In the genomic region with DNA sequence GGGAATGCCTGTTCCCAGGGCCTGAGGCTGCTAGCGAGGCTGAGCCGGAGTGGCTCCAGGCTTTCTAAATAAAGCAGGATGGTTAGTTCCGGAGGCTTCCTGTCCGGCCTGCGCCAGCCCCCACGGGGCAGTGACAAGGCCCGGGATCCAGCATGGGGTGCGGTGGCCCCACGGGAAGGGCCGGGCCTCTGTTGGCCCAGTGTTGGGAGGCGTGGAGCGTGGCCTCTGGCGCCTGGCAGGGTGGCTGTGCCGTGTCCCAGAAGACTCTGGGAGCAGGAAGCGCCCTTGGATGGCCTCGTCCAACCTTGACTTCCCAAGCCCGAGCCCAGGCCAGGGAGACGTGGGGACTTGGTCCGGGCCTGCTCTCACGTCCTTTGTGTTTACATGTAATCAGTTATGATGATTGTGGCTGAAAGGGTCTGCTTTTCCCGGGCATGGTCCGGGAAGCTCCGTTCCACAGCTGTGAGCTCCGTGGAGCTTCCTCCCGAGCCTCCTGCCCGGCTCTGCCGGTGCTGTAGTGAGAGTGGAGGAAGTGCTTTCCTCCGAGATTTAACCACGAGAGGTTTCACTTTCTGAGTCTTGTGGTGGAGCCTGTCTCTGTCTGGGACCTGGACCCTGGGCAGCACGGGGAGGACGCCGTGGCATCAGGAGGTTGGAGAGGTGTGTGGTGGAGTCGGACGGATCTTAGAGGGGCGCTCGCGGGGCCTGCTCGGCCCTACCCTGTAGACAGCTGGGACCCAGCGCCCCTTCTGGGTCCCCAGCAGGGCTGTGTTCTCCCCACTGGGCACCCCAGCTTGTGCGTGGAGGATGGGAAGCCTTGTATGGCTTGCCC, we compare ENCODE assay signal across 8 cellular contexts. TPM values are rescaled to one million over a fixed set of nuclear protein-coding genes. Genes with fewer than 3 reads are reported as not detected.
A peak's percentile ranks its signal among the peaks of the same experiment; 100 is the strongest.
DNase-seq lines count a peak whose midpoint lies in the region; ATAC-seq and TF ChIP-seq lines count a peak whose summit lies in the region.

No MANE protein-coding gene starts in this region.

- H2AK5ac ChIP-seq in trophoblast cell (ENCODE audit: low read length), result no peak overlapping the region

- POLR2A ChIA-PET in CD8-positive, alpha-beta T cell (lab: Charles Lee), result no interaction called here

- H3K18ac ChIP-seq in trophoblast cell (ENCODE audit: low read length), result no peak overlapping the region

- no peak overlapping the region for H2BK5ac ChIP-seq in trophoblast cell (ENCODE audit: low read depth, low read length, poor library complexity)

- H3K9me3 ChIP-seq in CD8-positive, alpha-beta T cell (ENCODE audit: low read length), result no peaks in the 10 kb centered on the region
- H3K9me3 ChIP-seq in trophoblast cell (ENCODE audit: insufficient read depth, low read depth, low read length), result peaks cover 3% of the 10 kb centered on the region

- no peak overlapping the region for H3K23ac ChIP-seq in trophoblast cell (ENCODE audit: low read length)

- no peak overlapping the region for H2BK12ac ChIP-seq in trophoblast cell (ENCODE audit: low read length)

- H3K9ac ChIP-seq in trophoblast cell (ENCODE audit: low read length), result no peak overlapping the region

- H3K27me3 Mint-ChIP-seq in CD8-positive, alpha-beta T cell (ENCODE audit: low read depth), result peaks cover 6% of the 10 kb centered on the region

- H3K4me1 Mint-ChIP-seq in CD8-positive, alpha-beta T cell (ENCODE audit: low read depth), result peaks cover 26% of the 10 kb centered on the region

- DNase-seq in CD8-positive, alpha-beta T cell, result peak in 1 of 7 experiments; percentile 22
- DNase-seq in fibroblast of villous mesenchyme (ENCODE audit: low read depth) (peak; percentile 50), trophoblast cell (no peak), DMS 273 (lab: John Stamatoyannopoulos, UW; ENCODE audit: unreplicated experiment) (no peak)

- H3K36me3 ChIP-seq in CD8-positive, alpha-beta T cell (ENCODE audit: insufficient read depth, low read length), result no peaks in the 10 kb centered on the region
- H3K36me3 ChIP-seq in trophoblast cell (ENCODE audit: control insufficient read depth in 1 of 2, insufficient read depth in 2 of 2, low read length in 2 of 2), result peaks cover 0 to 5% of the 10 kb centered on the region in 2 experiments

- no peak overlapping the region for H3K27ac ChIP-seq in CD8-positive, alpha-beta T cell (ENCODE audit: low read depth, low read length)
- no peak overlapping the region for H3K27ac ChIP-seq in trophoblast cell (ENCODE audit: low read depth, low read length)

- H3K4me3 ChIP-seq in CD8-positive, alpha-beta T cell (ENCODE audit: low read depth, low read length), result peak overlapping the region; percentile 13
- peak overlapping the region; percentile 20; the same call in 1 of the 2 replicates for H3K4me3 ChIP-seq in WI38 (ENCODE audit: low read depth, low read length)
- H3K4me3 ChIP-seq in fibroblast of villous mesenchyme (ENCODE audit: low read depth, low read length), result peak overlapping the region; percentile 51
- no peak overlapping the region for H3K4me3 ChIP-seq in trophoblast cell (ENCODE audit: low read depth, low read length)

- ATAC-seq in CD8-positive, alpha-beta T cell, result no peak
- ATAC-seq in HG03457 (IDR thresholded peaks at IDR 0.05; ENCODE audit: unreplicated experiment), result no peak
- ATAC-seq in HG02678 (IDR thresholded peaks at IDR 0.05; ENCODE audit: unreplicated experiment), result no peak
- no peak for ATAC-seq in HG03039 (IDR thresholded peaks at IDR 0.05; ENCODE audit: unreplicated experiment)

- H3K27ac Mint-ChIP-seq in CD8-positive, alpha-beta T cell, result peak overlapping the region; percentile 8

- no peak overlapping the region for H4K12ac ChIP-seq in trophoblast cell (ENCODE audit: low read depth, low read length)

- no peak overlapping the region for H4K8ac ChIP-seq in trophoblast cell (ENCODE audit: low read depth, low read length)

- H3K79me2 ChIP-seq in trophoblast cell (ENCODE audit: control insufficient read depth, insufficient read depth, low read length, poor library complexity), result peaks cover 37% of the 10 kb centered on the region

- H2AFZ ChIP-seq in trophoblast cell (ENCODE audit: insufficient read depth, low read length, poor library complexity), result no peak overlapping the region

- no CpG with 5 or more reads among the region's 40 CpGs for WGBS in trophoblast cell (ENCODE audit: extremely low coverage, insufficient coverage, insufficient read length)

- peak overlapping the region; percentile 65 for H3K4ac ChIP-seq in trophoblast cell (ENCODE audit: low read depth, low read length)

- H2BK120ac ChIP-seq in trophoblast cell (ENCODE audit: insufficient read depth, low read length, poor library complexity), result no peak overlapping the region

- peaks cover 5% of the 10 kb centered on the region for H3K79me1 ChIP-seq in trophoblast cell (ENCODE audit: low read length)

- H4K91ac ChIP-seq in trophoblast cell (ENCODE audit: low read depth, low read length), result no peak overlapping the region

- CTCF ChIA-PET in CD8-positive, alpha-beta T cell (lab: Charles Lee), result interaction anchor here (2.0 to 4.8 kb wide), 3 partner anchors 9 to 136 kb away, joined by 7 to 29 read pairs (median 23); no protein-coding TSS in a partner anchor

- H3K4me2 ChIP-seq in trophoblast cell (ENCODE audit: low read length), result no peak overlapping the region

- TF ChIP-seq CTCF in CD8-positive, alpha-beta T cell (IDR thresholded peaks at IDR 0.05), result no peak
- TF ChIP-seq CTCF in WI38 (IDR thresholded peaks at IDR 0.05; ENCODE audit: low read depth, low read length) (no peak), fibroblast of villous mesenchyme (IDR thresholded peaks at IDR 0.05; ENCODE audit: insufficient read depth, low read depth, low read length) (no peak)

- H3K9me3 Mint-ChIP-seq in CD8-positive, alpha-beta T cell, result no peaks in the 10 kb centered on the region

- H3K4me3 Mint-ChIP-seq in CD8-positive, alpha-beta T cell, result peak overlapping the region; percentile 62

- H3K36me3 Mint-ChIP-seq in CD8-positive, alpha-beta T cell, result no peaks in the 10 kb centered on the region

- no peaks in the 10 kb centered on the region for H3K27me3 ChIP-seq in CD8-positive, alpha-beta T cell (ENCODE audit: insufficient read depth, low read length)
- H3K27me3 ChIP-seq in trophoblast cell (ENCODE audit: insufficient read depth, low read length), result no peaks in the 10 kb centered on the region

- intact Hi-C loops in CD8-positive, alpha-beta T cell (cut with DNase I, micrococcal nuclease), result no loop called here

- peaks cover 45% of the 10 kb centered on the region for H3K4me1 ChIP-seq in CD8-positive, alpha-beta T cell (ENCODE audit: insufficient read depth, low read length)
- peaks cover 9 to 15% of the 10 kb centered on the region in 2 experiments for H3K4me1 ChIP-seq in trophoblast cell (ENCODE audit: control insufficient read depth in 1 of 2, insufficient read depth in 2 of 2, low read length in 2 of 2)

- no peak overlapping the region for H3K14ac ChIP-seq in trophoblast cell (ENCODE audit: low read length)

RNA-seq across cellular contexts. Expression of a gene that starts 4.6 kb away (rescaled TPM):
- 1 to 10 TPM; 2.3 to 2.6 TPM for total RNA-seq in CD8-positive, alpha-beta T cell
- total RNA-seq in fibroblast of villous mesenchyme, result 80.7 and 87.3 TPM in 2 replicates
- polyA plus RNA-seq in trophoblast cell (2013), result 41.4 and 43.4 TPM in 2 replicates

RNA-seq across cellular contexts. Expression of a gene that starts 36.4 kb away (rescaled TPM):
- total RNA-seq in CD8-positive, alpha-beta T cell, result 100 to 1,000 TPM; 637 to 677 TPM
- 289 and 301 TPM in 2 replicates for total RNA-seq in fibroblast of villous mesenchyme
- 183 and 188 TPM in 2 replicates for polyA plus RNA-seq in trophoblast cell (2013)

RNA-seq across cellular contexts. Expression of a gene that starts 37.1 kb away (rescaled TPM):
- 1 to 10 TPM; 6.2 to 6.7 TPM for total RNA-seq in CD8-positive, alpha-beta T cell
- total RNA-seq in fibroblast of villous mesenchyme, result under 0.01 and 0.32 TPM in 2 replicates
- polyA plus RNA-seq in trophoblast cell (2013), result 0.03 TPM in 1 of 2 replicates, not detected in the other

Comparison
In these comparisons a context has a peak if more than half of its experiments do, and no peak if none do; other contexts are left out.
1. RNA of a gene that starts 4.6 kb away (total RNA-seq): 80.7 to 87.3 TPM in fibroblast of villous mesenchyme; 2.3 to 2.6 TPM in CD8-positive, alpha-beta T cell; every median in the first group is over 10 times any median in the second.